In genomic region chr6:127459231-127459641, GRCh38 we compare ENCODE assay signal across 9 cellular contexts. TPM values are rescaled to one million over a fixed set of nuclear protein-coding genes. Genes with fewer than 3 reads are reported as not detected.
DNase-seq lines count a peak whose midpoint lies in the region; ATAC-seq, FAIRE-seq and TF ChIP-seq lines count a peak whose summit lies in the region.
"Had no signal": no experiment of that assay in that cellular context is flagged by ENCODE, and none has a peak within 500 bp of the region (broad histone marks: within the 10 kb centered on the region; RNA-seq: fewer than 3 reads in every experiment).

Gene KIAA0408 (minus strand): TSS chr6:127459389. CDS start chr6:127453981, 5,408 bp downstream.

- no peak for ATAC-seq in activated naive CD4-positive, alpha-beta T cell treated with anti-CD3 and anti-CD28 coated beads, Interleukin-2, amount 50 U/mL, for 72 hours

- H3K27ac Mint-ChIP-seq in neural progenitor cell, result no peak within 1 kb of the TSS
- H3K27ac Mint-ChIP-seq in activated naive CD4-positive, alpha-beta T cell treated with anti-CD3 and anti-CD28 coated beads, Interleukin-2, amount 50 U/mL, for 72 hours, result no peak within 1 kb of the TSS

- no peak within 1 kb of the TSS for H2AFZ ChIP-seq in neural progenitor cell (replicated peaks)

- no peak within 1 kb of the TSS for H3K4me3 Mint-ChIP-seq in neural progenitor cell

- H3K4me1 ChIP-seq in esophagus squamous epithelium (peaks cover 0 to 24% (median 0%) of the 10 kb centered on the region in 3 donors), neural progenitor cell (peaks cover 4% of the 10 kb centered on the region)

- no peak within 1 kb of the TSS for H3K9ac ChIP-seq in neural progenitor cell

- 38 to 57% methylated on average over 4 of the region's 4 CpGs for WGBS in esophagus squamous epithelium, 2 donors

- H3K9me3 ChIP-seq in AG04450 (ENCODE audit: control insufficient read depth, insufficient read depth, low read length) (no peaks in the 10 kb centered on the region), esophagus squamous epithelium (no peaks in the 10 kb centered on the region), neural progenitor cell (ENCODE audit: low read depth) (no peaks in the 10 kb centered on the region)

- H3K27me3 ChIP-seq in AG04450 (ENCODE audit: control insufficient read depth, insufficient read depth, low read length) (no peaks in the 10 kb centered on the region), esophagus squamous epithelium (no peaks in the 10 kb centered on the region), neural progenitor cell (no peaks in the 10 kb centered on the region)

- H3K36me3 ChIP-seq in esophagus squamous epithelium, result no peaks in the 10 kb centered on the region
- no peaks in the 10 kb centered on the region for H3K36me3 ChIP-seq in neural progenitor cell

- H3K4me1 Mint-ChIP-seq in neural progenitor cell, result peaks cover 11% of the 10 kb centered on the region

- CTCF ChIA-PET in AG04450 (lab: Charles Lee), result interaction anchor here (1.1 to 4.4 kb wide), 6 partner anchors 27 to 193 kb away, joined by 3 to 29 read pairs (median 5); partner anchors contain the start of genes ECHDC1 and RNF146

- no peaks in the 10 kb centered on the region for H3K9me3 Mint-ChIP-seq in neural progenitor cell
- no peaks in the 10 kb centered on the region for H3K9me3 Mint-ChIP-seq in activated naive CD4-positive, alpha-beta T cell treated with anti-CD3 and anti-CD28 coated beads, Interleukin-2, amount 50 U/mL, for 72 hours

- H3K27ac ChIP-seq in AG04450 (ENCODE audit: low read depth, low read length), result peak within 1 kb of the TSS; percentile 58
- peak within 1 kb of the TSS in 3 of 4 donors; percentile 80 to 86 (median 85) for H3K27ac ChIP-seq in esophagus squamous epithelium
- peak within 1 kb of the TSS; percentile 14 for H3K27ac ChIP-seq in neural progenitor cell

- H3K4me3 ChIP-seq in AG04450 (ENCODE audit: low read depth, low read length), result peak within 1 kb of the TSS; percentile 43
- H3K4me3 ChIP-seq in esophagus squamous epithelium, result peak within 1 kb of the TSS in 3 of 4 donors; percentile 23 to 60 (median 42)
- no peak within 1 kb of the TSS for H3K4me3 ChIP-seq in neural progenitor cell

- POLR2A ChIA-PET in AG04450 (lab: Yijun Ruan, JAX), result interaction anchor here (0.7 kb wide), 1 partner anchor 57 kb away, joined by 4 read pairs; no protein-coding TSS in a partner anchor

- TF ChIP-seq CTCF in AG04450 (IDR thresholded peaks at IDR 0.05; ENCODE audit: low read depth, low read length), result no peak
- no peak for TF ChIP-seq CTCF in esophagus squamous epithelium (IDR thresholded peaks at IDR 0.05)
- no peak for TF ChIP-seq CTCF in neural progenitor cell (IDR thresholded peaks at IDR 0.05)
- no peak for TF ChIP-seq CTCF in D721Med (IDR thresholded peaks at IDR 0.05; ENCODE audit: insufficient read depth, missing control alignments)

- no peaks in the 10 kb centered on the region for H3K36me3 Mint-ChIP-seq in neural progenitor cell
- H3K36me3 Mint-ChIP-seq in activated naive CD4-positive, alpha-beta T cell treated with anti-CD3 and anti-CD28 coated beads, Interleukin-2, amount 50 U/mL, for 72 hours, result no peaks in the 10 kb centered on the region

- FAIRE-seq in D721Med (lab: Jason Lieb, UNC), result no peak
- FAIRE-seq: colon had no signal

- no peaks in the 10 kb centered on the region for H3K27me3 Mint-ChIP-seq in neural progenitor cell (ENCODE audit: insufficient read depth, low read depth)

- peaks cover 11% of the 10 kb centered on the region for H3F3A ChIP-seq in neural progenitor cell (ENCODE audit: low read depth)

- no peak for TF ChIP-seq POLR2A in esophagus squamous epithelium (IDR thresholded peaks at IDR 0.05)

- H3K79me2 ChIP-seq in neural progenitor cell (ENCODE audit: low read depth), result no peaks in the 10 kb centered on the region

- no peak for DNase-seq in AG04450 (ENCODE audit: low read depth, low spot score)
- DNase-seq in NCI-H510A treated with DMSO at 0.1 percent for 48 hours (lab: John Stamatoyannopoulos, UW), result peak; percentile 36
- DNase-seq in esophagus squamous epithelium (lab: John Stamatoyannopoulos, UW), result no peak
- DNase-seq in neural progenitor cell (ENCODE audit: low spot score), result peak; percentile 79
- DNase-seq in D721Med (ENCODE audit: insufficient read length, low spot score), result no peak
- DNase-seq in hepatic stellate cell (ENCODE audit: low spot score), result no peak
- DNase-seq in RPMI8226, result no peak
- no peak for DNase-seq in activated naive CD4-positive, alpha-beta T cell treated with anti-CD3 and anti-CD28 coated beads, Interleukin-2, amount 50 U/mL, for 72 hours (ENCODE audit: low spot score in 2 of 2)

- H4K20me1 ChIP-seq in neural progenitor cell (ENCODE audit: low read depth), result peaks cover 3% of the 10 kb centered on the region

- intact Hi-C loops in esophagus squamous epithelium (cut with DNase I), result no loop called here

- peak within 1 kb of the TSS; percentile 48 for H3K4me2 ChIP-seq in neural progenitor cell

RNA-seq across cellular contexts. Expression of gene KIAA0408, which starts in this region (rescaled TPM):
- 4.7 and 6.3 TPM in 2 replicates for polyA plus RNA-seq in AG04450 (2011; rRNA removed)
- polyA minus RNA-seq in AG04450 (2011; rRNA and poly(A)+ RNA removed), result 1.8 and 2.4 TPM in 2 replicates
- 10 to 100 TPM in 1 of 4 donors, 1 to 10 TPM in 1, under 1 TPM in 2; 0.34 to 16.4 (median 2.0) TPM for total RNA-seq in esophagus squamous epithelium
- total RNA-seq in neural progenitor cell (ENCODE audit: low replicate concordance), result 2.2 and 9.7 TPM in 2 replicates
- 1 to 10 TPM; 3.6 to 4.4 TPM for total RNA-seq in activated naive CD4-positive, alpha-beta T cell treated with anti-CD3 and anti-CD28 coated beads, Interleukin-2, amount 50 U/mL, for 72 hours

Comparison
In these comparisons a context has a peak if more than half of its experiments do, and no peak if none do; other contexts are left out.
1. DNase-seq: peak in NCI-H510A treated with DMSO at 0.1 percent for 48 hours (single experiment) and neural progenitor cell (single experiment); none in AG04450 (single experiment), esophagus squamous epithelium (single experiment), D721Med (single experiment), hepatic stellate cell (single experiment), RPMI8226 (single experiment) and activated naive CD4-positive, alpha-beta T cell treated with anti-CD3 and anti-CD28 coated beads, Interleukin-2, amount 50 U/mL, for 72 hours (0 of 2).
2. H3K27ac ChIP-seq: peak in every context shown above with its lines; median percentile 85 in esophagus squamous epithelium; 58 in AG04450; 14 in neural progenitor cell.